ENCODE assay signal across 13 cellular contexts in the genomic region with DNA sequence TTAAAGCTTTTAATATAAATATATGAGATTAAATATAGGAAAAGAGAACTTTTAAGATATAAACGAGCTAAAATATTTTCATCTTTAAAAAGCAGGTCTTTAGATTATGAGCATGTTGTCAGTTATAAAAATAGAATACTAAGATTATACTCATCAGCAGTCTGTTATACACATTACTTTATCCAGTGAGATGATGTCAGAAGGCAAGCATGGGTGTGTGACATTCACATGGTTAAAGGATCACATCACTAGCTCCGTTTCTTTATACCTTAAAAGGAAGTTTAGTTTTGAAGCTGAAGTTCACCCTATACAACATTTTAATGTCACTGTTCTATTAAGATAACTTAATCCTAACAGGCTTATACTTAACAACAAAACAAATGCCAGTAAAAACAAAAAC. TPM values are rescaled to one million over a fixed set of nuclear protein-coding genes. Genes with fewer than 3 reads are reported as not detected.
A peak's percentile ranks its signal among the peaks of the same experiment; 100 is the strongest.
DNase-seq lines count a peak whose midpoint lies in the region; FAIRE-seq and TF ChIP-seq lines count a peak whose summit lies in the region.
"Had no signal": no experiment of that assay in that cellular context is flagged by ENCODE, and none has a peak within 500 bp of the region (broad histone marks: within the 10 kb centered on the region; RNA-seq: fewer than 3 reads in every experiment).

No MANE protein-coding gene starts in this region.

- H3K27ac Mint-ChIP-seq in mesothelial cell of epicardium = peak overlapping the region; percentile 56
- H3K27ac Mint-ChIP-seq in activated naive CD4-positive, alpha-beta T cell treated with anti-CD3 and anti-CD28 coated beads, Interleukin-2, amount 10 ng/mL, durations not matched to agents 7 days and 5 days = no peak overlapping the region
- H3K27ac Mint-ChIP-seq: activated T-cell treated with anti-CD3 and anti-CD28 coated beads, Interleukin-2, amount 50 U/mL, for 24 hours had no signal

- peaks cover 20% of the 10 kb centered on the region for H3K9me3 Mint-ChIP-seq in mesothelial cell of epicardium
- H3K9me3 Mint-ChIP-seq in activated naive CD4-positive, alpha-beta T cell treated with anti-CD3 and anti-CD28 coated beads, Interleukin-2, amount 10 ng/mL, durations not matched to agents 7 days and 5 days = peaks cover 30% of the 10 kb centered on the region

- peaks cover 43% of the 10 kb centered on the region for H3K36me3 Mint-ChIP-seq in mesothelial cell of epicardium
- H3K36me3 Mint-ChIP-seq in activated naive CD4-positive, alpha-beta T cell treated with anti-CD3 and anti-CD28 coated beads, Interleukin-2, amount 10 ng/mL, durations not matched to agents 7 days and 5 days = peaks cover 61% of the 10 kb centered on the region

- peak; percentile 80 for FAIRE-seq in A204.1 (lab: Jason Lieb, UNC)

- no peak overlapping the region for H3K4me3 Mint-ChIP-seq in mesothelial cell of epicardium
- no peak overlapping the region for H3K4me3 Mint-ChIP-seq in activated naive CD4-positive, alpha-beta T cell treated with anti-CD3 and anti-CD28 coated beads, Interleukin-2, amount 10 ng/mL, durations not matched to agents 7 days and 5 days
- H3K4me3 Mint-ChIP-seq: activated T-cell treated with anti-CD3 and anti-CD28 coated beads, Interleukin-2, amount 50 U/mL, for 24 hours had no signal

- peaks cover 19% of the 10 kb centered on the region for H3K4me1 Mint-ChIP-seq in mesothelial cell of epicardium
- peaks cover 20% of the 10 kb centered on the region for H3K4me1 Mint-ChIP-seq in activated naive CD4-positive, alpha-beta T cell treated with anti-CD3 and anti-CD28 coated beads, Interleukin-2, amount 10 ng/mL, durations not matched to agents 7 days and 5 days

- CTCF ChIA-PET in activated naive CD4-positive, alpha-beta T cell treated with anti-CD3 and anti-CD28 coated beads, Interleukin-2, amount 10 ng/mL, durations not matched to agents 7 days and 5 days (lab: Charles Lee) = interaction anchor here (0.6 to 1.4 kb wide), 2 partner anchors 66 kb away, joined by 3 to 4 read pairs; no protein-coding TSS in a partner anchor

- TF ChIP-seq CTCF in mesothelial cell of epicardium (IDR thresholded peaks at IDR 0.05; ENCODE audit: unreplicated experiment) = no peak

- H3K27me3 Mint-ChIP-seq in mesothelial cell of epicardium (ENCODE audit: low read depth) = no peaks in the 10 kb centered on the region
- no peaks in the 10 kb centered on the region for H3K27me3 Mint-ChIP-seq in activated naive CD4-positive, alpha-beta T cell treated with anti-CD3 and anti-CD28 coated beads, Interleukin-2, amount 10 ng/mL, durations not matched to agents 7 days and 5 days
- H3K27me3 Mint-ChIP-seq: activated T-cell treated with anti-CD3 and anti-CD28 coated beads, Interleukin-2, amount 50 U/mL, for 24 hours had no signal

- DNase-seq in NCI-H226 (peak; percentile 28), fibroblast of gingiva (ENCODE audit: low read depth) (peak; percentile 58), mesothelial cell of epicardium (ENCODE audit: low spot score in 2 of 2, unreplicated experiment in 2 of 2) (no peak), GM19238 (ENCODE audit: insufficient read length, low spot score) (no peak), retina (no peak)
- DNase-seq in activated naive CD4-positive, alpha-beta T cell treated with anti-CD3 and anti-CD28 coated beads, Interleukin-2, amount 10 ng/mL, durations not matched to agents 7 days and 5 days = no peak
- no peak for DNase-seq in stimulated activated CD4-positive, alpha-beta T cell treated with anti-CD3 and anti-CD28 coated beads, Interleukin-2, amount 100 ng/mL, for 24 hours
- DNase-seq: activated T-cell treated with anti-CD3 and anti-CD28 coated beads, Interleukin-2, amount 50 U/mL, for 24 hours; AML-193; dorsolateral prefrontal cortex; NCI-H1694 treated with DMSO at 0.1 percent for 48 hours; ovary had no signal

RNA-seq across cellular contexts. Expression of a gene that starts 59.7 kb away (rescaled TPM):
- 44.4 to 48.6 TPM (median 46.4 TPM) in 3 replicates for total RNA-seq in mesothelial cell of epicardium

Comparison
In these comparisons a context has a peak if more than half of its experiments do, and no peak if none do; other contexts are left out.
1. DNase-seq: peak in NCI-H226 (single experiment) and fibroblast of gingiva (single experiment); none in mesothelial cell of epicardium (0 of 2), GM19238 (single experiment), retina (single experiment), activated naive CD4-positive, alpha-beta T cell treated with anti-CD3 and anti-CD28 coated beads, Interleukin-2, amount 10 ng/mL, durations not matched to agents 7 days and 5 days (single experiment) and stimulated activated CD4-positive, alpha-beta T cell treated with anti-CD3 and anti-CD28 coated beads, Interleukin-2, amount 100 ng/mL, for 24 hours (0 of 2).